Comparison of ENCODE assay signal across 24 cellular contexts in the genomic region with DNA sequence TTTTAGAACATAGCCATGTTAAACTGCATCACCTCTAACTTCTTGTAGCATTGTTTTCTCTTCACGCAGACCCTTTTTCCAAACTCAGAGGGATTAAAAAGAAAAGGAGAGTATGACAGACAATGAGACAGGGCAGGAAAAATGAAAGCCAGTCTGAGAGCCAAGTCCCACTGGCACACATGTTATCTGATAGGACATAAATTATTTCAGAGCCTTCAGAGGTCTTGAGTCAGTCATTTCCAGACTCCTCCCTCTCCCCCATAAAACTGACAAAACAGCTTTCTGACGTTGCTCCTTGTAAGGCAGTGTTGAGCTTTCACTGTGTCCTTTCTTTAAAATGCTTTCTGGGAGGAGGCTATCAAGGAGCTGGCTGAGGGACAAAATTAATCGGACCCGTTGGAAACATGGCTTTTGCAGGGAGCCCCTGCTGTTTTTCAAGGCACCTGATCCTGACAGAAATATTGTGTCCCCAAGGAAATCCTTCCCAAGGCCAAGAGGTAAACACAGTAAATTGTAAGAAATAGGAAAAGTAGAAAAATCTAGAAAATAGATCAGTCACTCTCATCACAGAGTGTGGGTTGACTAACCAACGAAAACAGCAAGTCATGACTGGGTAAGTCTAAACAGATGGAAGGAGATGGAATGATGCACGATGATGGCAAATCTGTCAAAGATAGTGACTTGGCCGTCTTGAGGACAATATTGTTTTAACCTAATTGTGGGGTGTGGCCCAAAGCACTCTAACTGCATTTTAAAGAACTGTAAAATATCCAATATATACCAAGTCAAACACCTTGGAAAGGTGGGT.
DNase-seq lines count a peak whose midpoint lies in the region; ATAC-seq and TF ChIP-seq lines count a peak whose summit lies in the region.
"Had no signal": no experiment of that assay in that cellular context is flagged by ENCODE, and none has a peak within 500 bp of the region (broad histone marks: within the 10 kb centered on the region; RNA-seq: fewer than 3 reads in every experiment).

No MANE protein-coding gene starts in this region.

- TF ChIP-seq CTCF in SK-N-SH (IDR thresholded peaks at IDR 0.05), result no peak
- TF ChIP-seq CTCF in foreskin fibroblast (IDR thresholded peaks at IDR 0.05; ENCODE audit: low read depth, low read length), result no peak

- no peaks in the 10 kb centered on the region for H3K9me3 Mint-ChIP-seq in stimulated activated naive B cell treated with anti-CD40 and anti-IgM and Interleukin-4, amounts not matched to agents 10 μg/mL and 1 μg/mL and 100 μg/mL, for 72 hours
- H3K9me3 Mint-ChIP-seq: activated CD4-positive, alpha-beta T cell treated with anti-CD3 and anti-CD28 coated beads, Interleukin-2, amount 10 ng/mL, durations not matched to agents 24 days and 14 days; activated naive CD8-positive, alpha-beta T cell treated with anti-CD3 and anti-CD28 coated beads, Interleukin-2, amount 10 ng/mL, durations not matched to agents 7 days and 5 days; activated T-helper 2 cell treated with anti-CD3 and anti-CD28 coated beads, Interferon-gamma antibody, Interleukin-2, Interleukin-4, amounts not matched to agents 10 μg/mL and 5 μg/mL and 100 μg/mL, durations not matched to agents 14 hours and 24 hours and 36 hours; brain; HFFc6; neural crest cell had no signal

- H3K4me1 Mint-ChIP-seq in stimulated activated naive B cell treated with anti-CD40 and anti-IgM and Interleukin-4, amounts not matched to agents 10 μg/mL and 1 μg/mL and 100 μg/mL, for 72 hours, result no peaks in the 10 kb centered on the region
- H3K4me1 Mint-ChIP-seq: activated CD4-positive, alpha-beta T cell treated with anti-CD3 and anti-CD28 coated beads, Interleukin-2, amount 10 ng/mL, durations not matched to agents 24 days and 14 days; activated naive CD8-positive, alpha-beta T cell treated with anti-CD3 and anti-CD28 coated beads, Interleukin-2, amount 10 ng/mL, durations not matched to agents 7 days and 5 days had no signal

- TF ChIP-seq RAD21 in SK-N-SH (IDR thresholded peaks at IDR 0.05; ENCODE audit: low read length), result no peak

- ATAC-seq in SK-N-SH treated with all-trans-retinoic acid at 6 μM for 48 hours, result no peak
- no peak for ATAC-seq in HG03039 (IDR thresholded peaks at IDR 0.05; ENCODE audit: unreplicated experiment)
- ATAC-seq in stimulated activated naive B cell treated with anti-CD40 and anti-IgM and Interleukin-4, amounts not matched to agents 10 μg/mL and 1 μg/mL and 100 μg/mL, for 72 hours (replicated peaks), result no peak
- ATAC-seq: gastrocnemius medialis, left colon, Right ventricle myocardium inferior had no signal

- H4K20me1 ChIP-seq in SK-N-SH (ENCODE audit: insufficient read depth), result no peaks in the 10 kb centered on the region

- H3K27me3 ChIP-seq in SK-N-SH (ENCODE audit: insufficient read depth), result no peaks in the 10 kb centered on the region
- H3K27me3 ChIP-seq: gastrocnemius medialis, spleen had no signal

- CTCF ChIA-PET in SK-N-SH (lab: Yijun Ruan, JAX), result interaction anchor here (1.1 to 1.2 kb wide), 2 partner anchors 46 to 249 kb away, joined by 3 read pairs; no protein-coding TSS in a partner anchor

- no peaks in the 10 kb centered on the region for H3F3A ChIP-seq in SK-N-SH (replicated peaks; ENCODE audit: insufficient read depth)

- no peak overlapping the region for H3K4me3 Mint-ChIP-seq in stimulated activated naive B cell treated with anti-CD40 and anti-IgM and Interleukin-4, amounts not matched to agents 10 μg/mL and 1 μg/mL and 100 μg/mL, for 72 hours
- H3K4me3 Mint-ChIP-seq: activated CD4-positive, alpha-beta T cell treated with anti-CD3 and anti-CD28 coated beads, Interleukin-2, amount 10 ng/mL, durations not matched to agents 24 days and 14 days; activated naive CD8-positive, alpha-beta T cell treated with anti-CD3 and anti-CD28 coated beads, Interleukin-2, amount 10 ng/mL, durations not matched to agents 7 days and 5 days; brain; HFFc6; neural crest cell had no signal

- no peak overlapping the region for H3K4me2 ChIP-seq in SK-N-SH

- no peaks in the 10 kb centered on the region for H3K4me1 ChIP-seq in SK-N-SH (ENCODE audit: control insufficient read depth in 1 of 2, insufficient read depth in 2 of 2, low read depth in 1 of 2, low read length in 1 of 2)
- H3K4me1 ChIP-seq: gastrocnemius medialis, prostate gland, spleen had no signal

- POLR2A ChIA-PET in SK-N-SH (lab: Yijun Ruan, JAX), result no interaction called here

- DNase-seq in SK-N-SH, result no peak
- DNase-seq in NCI-H69 (lab: John Stamatoyannopoulos, UW), result peak; percentile 74
- peak; percentile 16 to 19 for DNase-seq in foreskin fibroblast
- peak; percentile 24 for DNase-seq in stromal cell of bone marrow (ENCODE audit: low read depth)
- no peak for DNase-seq in D341Med (ENCODE audit: low spot score)
- DNase-seq in stimulated activated naive B cell treated with anti-CD40 and anti-IgM and Interleukin-4, amounts not matched to agents 10 μg/mL and 1 μg/mL and 100 μg/mL, for 72 hours, result no peak
- DNase-seq: activated CD4-positive, alpha-beta T cell treated with anti-CD3 and anti-CD28 coated beads, Interleukin-2, amount 10 ng/mL, durations not matched to agents 24 days and 14 days; activated naive CD8-positive, alpha-beta T cell treated with anti-CD3 and anti-CD28 coated beads, Interleukin-2, amount 10 ng/mL, durations not matched to agents 7 days and 5 days; DMS53; gastrocnemius medialis; HFFc6; left colon; NCI-H187 treated with DMSO at 0.1 percent for 48 hours; NCI-H510A treated with DMSO at 0.1 percent for 48 hours; spleen; stimulated activated CD4-positive, alpha-beta T cell treated with anti-CD3 and anti-CD28 coated beads, Interleukin-4, amount 100 ng/mL, for 4 hours; T-helper 1 cell had no signal

- no peak overlapping the region for H3K27ac ChIP-seq in SK-N-SH (ENCODE audit: low read depth in 2 of 2, low read length in 1 of 2)
- H3K27ac ChIP-seq: gastrocnemius medialis, prostate gland, spleen had no signal

- no peaks in the 10 kb centered on the region for H3K9me2 ChIP-seq in SK-N-SH

- H3K4me3 ChIP-seq in SK-N-SH (ENCODE audit: low read depth in 2 of 2, low read length in 1 of 2) (no peak overlapping the region), foreskin fibroblast (ENCODE audit: low read depth in 1 of 2, low read length in 2 of 2) (no peak overlapping the region)
- H3K4me3 ChIP-seq: gastrocnemius medialis, prostate gland, spleen had no signal

- H2AFZ ChIP-seq in SK-N-SH (ENCODE audit: low read depth), result no peak overlapping the region

- H3K9me3 ChIP-seq in SK-N-SH, result no peaks in the 10 kb centered on the region
- H3K9me3 ChIP-seq: gastrocnemius medialis, prostate gland, spleen had no signal

- no peak overlapping the region for H3K27ac Mint-ChIP-seq in stimulated activated naive B cell treated with anti-CD40 and anti-IgM and Interleukin-4, amounts not matched to agents 10 μg/mL and 1 μg/mL and 100 μg/mL, for 72 hours
- H3K27ac Mint-ChIP-seq: activated CD4-positive, alpha-beta T cell treated with anti-CD3 and anti-CD28 coated beads, Interleukin-2, amount 10 ng/mL, durations not matched to agents 24 days and 14 days; activated naive CD8-positive, alpha-beta T cell treated with anti-CD3 and anti-CD28 coated beads, Interleukin-2, amount 10 ng/mL, durations not matched to agents 7 days and 5 days; activated T-helper 2 cell treated with anti-CD3 and anti-CD28 coated beads, Interferon-gamma antibody, Interleukin-2, Interleukin-4, amounts not matched to agents 10 μg/mL and 5 μg/mL and 100 μg/mL, durations not matched to agents 14 hours and 24 hours and 36 hours; brain; HFFc6 had no signal

- H3K27me3 Mint-ChIP-seq in stimulated activated naive B cell treated with anti-CD40 and anti-IgM and Interleukin-4, amounts not matched to agents 10 μg/mL and 1 μg/mL and 100 μg/mL, for 72 hours, result no peaks in the 10 kb centered on the region
- H3K27me3 Mint-ChIP-seq: activated naive CD8-positive, alpha-beta T cell treated with anti-CD3 and anti-CD28 coated beads, Interleukin-2, amount 10 ng/mL, durations not matched to agents 7 days and 5 days; brain had no signal

- H3K36me3 Mint-ChIP-seq in stimulated activated naive B cell treated with anti-CD40 and anti-IgM and Interleukin-4, amounts not matched to agents 10 μg/mL and 1 μg/mL and 100 μg/mL, for 72 hours, result no peaks in the 10 kb centered on the region
- H3K36me3 Mint-ChIP-seq: activated naive CD8-positive, alpha-beta T cell treated with anti-CD3 and anti-CD28 coated beads, Interleukin-2, amount 10 ng/mL, durations not matched to agents 7 days and 5 days had no signal

- no peak for TF ChIP-seq EP300 in SK-N-SH (IDR thresholded peaks at IDR 0.05; ENCODE audit: borderline replicate concordance in 1 of 2, low read depth in 1 of 2, low read length in 1 of 2)

- no peaks in the 10 kb centered on the region for H3K36me3 ChIP-seq in SK-N-SH (replicated peaks in 1 of 2; ENCODE audit: control insufficient read depth in 1 of 2, insufficient read depth in 2 of 2, low read length in 1 of 2)
- H3K36me3 ChIP-seq: gastrocnemius medialis, prostate gland, spleen had no signal

- H3K79me2 ChIP-seq in SK-N-SH (ENCODE audit: insufficient read depth), result no peaks in the 10 kb centered on the region

- 71% methylated on average over 7 of the region's 7 CpGs for WGBS in SK-N-SH (ENCODE audit: low lambda C conversion rate)

- H3K9ac ChIP-seq in SK-N-SH, result no peak overlapping the region

TF ChIP-seq in SK-N-SH, 30 proteins besides CTCF, POLR2A, EP300 and RAD21:
- no peak for TF ChIP-seq RFX5 (IDR thresholded peaks at IDR 0.05; ENCODE audit: low read length)
- TF ChIP-seq, protein P1, sequence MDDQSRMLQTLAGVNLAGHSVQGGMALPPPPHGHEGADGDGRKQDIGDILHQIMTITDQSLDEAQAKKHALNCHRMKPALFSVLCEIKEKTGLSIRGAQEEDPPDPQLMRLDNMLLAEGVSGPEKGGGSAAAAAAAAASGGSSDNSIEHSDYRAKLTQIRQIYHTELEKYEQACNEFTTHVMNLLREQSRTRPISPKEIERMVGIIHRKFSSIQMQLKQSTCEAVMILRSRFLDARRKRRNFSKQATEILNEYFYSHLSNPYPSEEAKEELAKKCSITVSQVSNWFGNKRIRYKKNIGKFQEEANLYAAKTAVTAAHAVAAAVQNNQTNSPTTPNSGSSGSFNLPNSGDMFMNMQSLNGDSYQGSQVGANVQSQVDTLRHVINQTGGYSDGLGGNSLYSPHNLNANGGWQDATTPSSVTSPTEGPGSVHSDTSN (IDR thresholded peaks at IDR 0.05), result 0 out of 2 replicates have a peak, but pooled peaks have one; percentile 8

TF ChIP-seq in SK-N-SH treated with all-trans-retinoic acid at 6 μM for 48 hours, 23 proteins besides CTCF, POLR2A, EP300 and RAD21 (continues in another document):
- no peak for TF ChIP-seq BACH2 (CRISPR knock-in tag; IDR thresholded peaks at IDR 0.05; ENCODE audit: borderline replicate concordance)

Comparison
In these comparisons a context has a peak if more than half of its experiments do, and no peak if none do; other contexts are left out.
1. DNase-seq: peak in NCI-H69 (single experiment), foreskin fibroblast (2 of 2) and stromal cell of bone marrow (single experiment); none in SK-N-SH (single experiment), D341Med (single experiment) and stimulated activated naive B cell treated with anti-CD40 and anti-IgM and Interleukin-4, amounts not matched to agents 10 μg/mL and 1 μg/mL and 100 μg/mL, for 72 hours (single experiment).